ENCODE assay signal across 16 cellular contexts in genomic region chr16:85627102-85627834, GRCh38. TPM values are rescaled to one million over a fixed set of nuclear protein-coding genes. Genes with fewer than 3 reads are reported as not detected.
DNase-seq lines count a peak whose midpoint lies in the region; ATAC-seq, FAIRE-seq and TF ChIP-seq lines count a peak whose summit lies in the region.
"Had no signal": no experiment of that assay in that cellular context is flagged by ENCODE, and none has a peak within 500 bp of the region (broad histone marks: within the 10 kb centered on the region; RNA-seq: fewer than 3 reads in every experiment).

No MANE protein-coding gene starts in this region.

- DNase-seq in Right ventricle myocardium superior (no peak), right cardiac atrium (no peak), WERI-Rb-1 (no peak), left ventricle myocardium superior (no peak), psoas muscle (no peak), SKM-1 treated with dmso at 0.1 percent for 144 hours (lab: John Stamatoyannopoulos, UW; ENCODE audit: unreplicated experiment) (no peak), kidney (no peak)
- no peak for DNase-seq in central memory CD4-positive, alpha-beta T cell
- DNase-seq: effector CD8-positive, alpha-beta T cell; hippocampal formation; IMR-90; MG63; stimulated activated CD4-positive, alpha-beta T cell treated with anti-CD3 and anti-CD28 coated beads, Interleukin-1b, Interleukin-23, amount 100 ng/mL, for 48 hours had no signal

- H3K27ac ChIP-seq in right cardiac atrium (ENCODE audit: low read length) (no peak overlapping the region), WERI-Rb-1 (peak overlapping the region; percentile 52), psoas muscle (peak overlapping the region; percentile 84), kidney (ENCODE audit: low read depth in 2 of 2, low read length in 2 of 2) (no peak overlapping the region)

- H3K4me1 ChIP-seq in right cardiac atrium (ENCODE audit: control insufficient read depth, insufficient read depth, low read length) (peaks cover 14% of the 10 kb centered on the region), psoas muscle (peaks cover 75% of the 10 kb centered on the region), kidney (ENCODE audit: control insufficient read depth in 1 of 2, insufficient read depth in 1 of 2, low read depth in 1 of 2, low read length in 2 of 2) (peaks cover 18 to 26% of the 10 kb centered on the region in 2 donors)

- H3K4me3 ChIP-seq in right cardiac atrium (ENCODE audit: low read length), result no peak overlapping the region
- no peak overlapping the region for H3K4me3 ChIP-seq in WERI-Rb-1 (ENCODE audit: low read depth, low read length)
- peak overlapping the region; percentile 43 for H3K4me3 ChIP-seq in psoas muscle
- no peak overlapping the region for H3K4me3 ChIP-seq in kidney (ENCODE audit: low read length in 2 of 2)
- H3K4me3 ChIP-seq: MG63 had no signal

- H3K9me3 ChIP-seq in right cardiac atrium (ENCODE audit: control insufficient read depth, low read length), result no peaks in the 10 kb centered on the region
- H3K9me3 ChIP-seq in WERI-Rb-1 (ENCODE audit: severe bottlenecking), result no peaks in the 10 kb centered on the region
- no peaks in the 10 kb centered on the region for H3K9me3 ChIP-seq in psoas muscle
- H3K9me3 ChIP-seq in kidney (ENCODE audit: control insufficient read depth in 1 of 2, low read length in 2 of 2), result peaks cover 0 to 7% of the 10 kb centered on the region in 2 donors

- no peak overlapping the region for H3K9ac ChIP-seq in kidney (ENCODE audit: low read length in 2 of 2)

- no peak for FAIRE-seq in kidney (lab: Jason Lieb, UNC)
- FAIRE-seq: GM18507, H54, keratinocyte had no signal

- no peak for TF ChIP-seq CTCF in WERI-Rb-1 (IDR thresholded peaks at IDR 0.05; ENCODE audit: low read depth, low read length)
- TF ChIP-seq CTCF in psoas muscle (IDR thresholded peaks at IDR 0.05), result no peak
- TF ChIP-seq CTCF in kidney (IDR thresholded peaks at IDR 0.05; ENCODE audit: borderline replicate concordance, extremely low read depth, insufficient read depth), result no peak

- H3K36me3 ChIP-seq in WERI-Rb-1 (peaks cover 38% of the 10 kb centered on the region), psoas muscle (ENCODE audit: insufficient read depth in 1 of 2, low read depth in 1 of 2) (no peaks in the 10 kb centered on the region), kidney (ENCODE audit: control insufficient read depth in 1 of 2, insufficient read depth in 2 of 2, low read length in 2 of 2) (no peaks in the 10 kb centered on the region)

- ATAC-seq in Right ventricle myocardium superior (ENCODE audit: poor library complexity) (peak; percentile 0), right cardiac atrium (no peak), left ventricle myocardium superior (peak; percentile 0), psoas muscle (peak in 3 of 4 donors; percentile 4 to 26 (median 23))

- H3K27me3 ChIP-seq in right cardiac atrium (ENCODE audit: control insufficient read depth, insufficient read depth), result no peaks in the 10 kb centered on the region
- no peaks in the 10 kb centered on the region for H3K27me3 ChIP-seq in WERI-Rb-1 (ENCODE audit: insufficient read depth, low read depth, severe bottlenecking)
- H3K27me3 ChIP-seq in psoas muscle (ENCODE audit: insufficient read depth in 3 of 3, low read length in 2 of 3), result no peaks in the 10 kb centered on the region
- H3K27me3 ChIP-seq: MG63 had no signal

- WGBS in right cardiac atrium, result 56% methylated on average over 20 of the region's 20 CpGs
- 61 to 72% (median 63%) methylated on average over 20 of the region's 20 CpGs for WGBS in psoas muscle, 3 donors

- intact Hi-C loops in Right ventricle myocardium superior (cut with DNase I), result no loop called here
- intact Hi-C loops in right cardiac atrium (cut with DNase I), result no loop called here
- intact Hi-C loops in left ventricle myocardium superior (cut with micrococcal nuclease), result no loop called here
- intact Hi-C loops in psoas muscle (cut with DNase I), result no loop called here
- intact Hi-C loops in kidney (cut with DNase I), result no loop called here

RNA-seq across cellular contexts. Expression of gene GSE1, which starts 14.1 kb away (rescaled TPM):
- 30.3 TPM for total RNA-seq in Right ventricle myocardium superior
- 10 to 100 TPM; 70.8 to 99.8 (median 92.5) TPM for total RNA-seq in right cardiac atrium
- 40.3 TPM for polyA plus RNA-seq in right cardiac atrium
- 40.4 TPM for total RNA-seq in left ventricle myocardium superior
- 10 to 100 TPM; 47.0 to 90.5 (median 64.6) TPM for total RNA-seq in psoas muscle
- polyA plus RNA-seq in psoas muscle, result 10 to 100 TPM; 10.8 to 34.7 (median 22.0) TPM
- total RNA-seq in kidney, result 92.8 TPM
- 9.5 TPM for polyA plus RNA-seq in kidney (ENCODE audit: insufficient read depth, low read depth, low replicate concordance)

Comparison
In these comparisons a context has a peak if more than half of its experiments do, and no peak if none do; other contexts are left out.
1. ATAC-seq: peak in Right ventricle myocardium superior (single experiment), left ventricle myocardium superior (single experiment) and psoas muscle (3 of 4); none in right cardiac atrium (0 of 2).
2. H3K27ac ChIP-seq: peak in WERI-Rb-1 (single experiment) and psoas muscle (single experiment); none in right cardiac atrium (single experiment) and kidney (0 of 2).